ENCODE assay signal across 1 cellular context in genomic region chr1:230103341-230104173, GRCh38.
TF ChIP-seq lines count a peak whose summit lies in the region.

No MANE protein-coding gene starts in this region.

TF ChIP-seq in A549, 52 proteins besides CTCF, POLR2A, EP300 and RAD21 (continued from another document):
- TF ChIP-seq BCL3 (IDR thresholded peaks at IDR 0.05) (no peak), KDM1A (IDR thresholded peaks at IDR 0.05; ENCODE audit: low read depth) (no peak), CBX2 (IDR thresholded peaks at IDR 0.05; ENCODE audit: borderline replicate concordance, low read depth) (no peak), FOXS1 (CRISPR knock-in tag; IDR thresholded peaks at IDR 0.05) (no peak), ESRRA (IDR thresholded peaks at IDR 0.05; ENCODE audit: borderline replicate concordance, low read length) (no peak)
